26 cellular contexts compared by ENCODE assay signal in genomic region chr18:79906706-79907105, GRCh38. TPM values are rescaled to one million over a fixed set of nuclear protein-coding genes. Genes with fewer than 3 reads are reported as not detected.
A peak's percentile ranks its signal among the peaks of the same experiment; 100 is the strongest.
DNase-seq lines count a peak whose midpoint lies in the region; ATAC-seq, FAIRE-seq and TF ChIP-seq lines count a peak whose summit lies in the region.
"Had no signal": no experiment of that assay in that cellular context is flagged by ENCODE, and none has a peak within 500 bp of the region (broad histone marks: within the 10 kb centered on the region; RNA-seq: fewer than 3 reads in every experiment).

No MANE protein-coding gene starts in this region.

- H3K27me3 Mint-ChIP-seq in T-helper 1 cell treated with Interleukin-12 subunit alpha and Interleukin-12 subunit beta and Interleukin-4 antibody, amounts not matched to agents 30 μg/mL and 1 μg/mL, for 36 hours (ENCODE audit: low read depth): no peaks in the 10 kb centered on the region
- H3K27me3 Mint-ChIP-seq: B cell; CD4-positive, alpha-beta T cell had no signal

- TF ChIP-seq POLR2A in HepG2 (IDR thresholded peaks at IDR 0.05; ENCODE audit: insufficient read depth in 1 of 2, low read depth in 2 of 2, low read length in 2 of 2) (no peak), right lobe of liver (IDR thresholded peaks at IDR 0.05) (no peak), esophagus muscularis mucosa (IDR thresholded peaks at IDR 0.05; ENCODE audit: low read depth) (no peak), gastrocnemius medialis (IDR thresholded peaks at IDR 0.05) (no peak)

- in situ Hi-C loops in HepG2 (cut with HindIII; ENCODE audit: extremely low pct_ligation_motif_present, low pct_unique_long_range_greater_than_20kb): no loop called here
- in situ Hi-C loops in gastrocnemius medialis (cut with MboI; ENCODE audit: low sequenced_read_pairs in 4 of 4): no loop called here

- intact Hi-C loops in HepG2 (cut with micrococcal nuclease; ENCODE audit: unreplicated experiment): no loop called here
- intact Hi-C loops in right lobe of liver (cut with DNase I): no loop called here
- intact Hi-C loops in esophagus muscularis mucosa (cut with DNase I): no loop called here
- intact Hi-C loops in gastrocnemius medialis (cut with DNase I; ENCODE audit: low total_unique reads): no loop called here

- TF ChIP-seq CTCF in HepG2 (CRISPR knock-in tag; IDR thresholded peaks at IDR 0.05): no peak
- TF ChIP-seq CTCF in right lobe of liver (IDR thresholded peaks at IDR 0.05): no peak
- TF ChIP-seq CTCF in esophagus muscularis mucosa (IDR thresholded peaks at IDR 0.05): no peak
- TF ChIP-seq CTCF in gastrocnemius medialis (IDR thresholded peaks at IDR 0.05 in 4 of 5, conservative IDR thresholded peaks at IDR 0.05 in 1 of 5): no peak

- CTCF ChIA-PET in HepG2 (lab: Yijun Ruan, JAX; ENCODE audit: low intra/inter-chr PET ratio, low total read pairs): no interaction called here

- no TSS peak for BruUV-seq in HepG2 (replicated peaks; lab: Mats Ljungman, UMichigan)

- H3K4me2 ChIP-seq in HepG2 (ENCODE audit: low read depth, low read length): no peak overlapping the region
- H3K4me2 ChIP-seq: A549; BLaER1 treated with 17β-estradiol and CSF1 and Interleukin-3, amounts not matched to agents 10 nM and 100 nM had no signal

- H3K36me3 ChIP-seq in HepG2 (replicated peaks in 1 of 2; ENCODE audit: control insufficient read depth in 1 of 2, insufficient read depth in 2 of 2, low read length in 2 of 2) (peaks cover 3 to 18% of the 10 kb centered on the region in 2 experiments; a peak in 3 of 5 replicates), right lobe of liver (peaks cover 0 to 27% (median 8%) of the 10 kb centered on the region in 4 donors), esophagus muscularis mucosa (peaks cover 13 to 42% (median 29%) of the 10 kb centered on the region in 4 donors), gastrocnemius medialis (peaks cover 3 to 26% of the 10 kb centered on the region in 2 donors)

- TF ChIP-seq EP300 in HepG2 (IDR thresholded peaks at IDR 0.05; ENCODE audit: low read depth in 2 of 2, low read length in 2 of 2) (no peak), HepG2 (CRISPR knock-in tag; IDR thresholded peaks at IDR 0.05; ENCODE audit: borderline replicate concordance) (no peak), esophagus muscularis mucosa (IDR thresholded peaks at IDR 0.05) (no peak)

- no peaks in the 10 kb centered on the region for H3K79me2 ChIP-seq in HepG2 (ENCODE audit: insufficient read depth, low read length)

- H3K9ac ChIP-seq in HepG2 (ENCODE audit: insufficient read depth, low read depth, low read length): no peak overlapping the region
- H3K9ac ChIP-seq: BLaER1 treated with 17β-estradiol and CSF1 and Interleukin-3, amounts not matched to agents 10 nM and 100 nM had no signal

- H3K4me3 Mint-ChIP-seq in T-helper 1 cell treated with Interleukin-12 subunit alpha and Interleukin-12 subunit beta and Interleukin-4 antibody, amounts not matched to agents 30 μg/mL and 1 μg/mL, for 36 hours: no peak overlapping the region
- H3K4me3 Mint-ChIP-seq: B cell; CD4-positive, alpha-beta T cell; CD8-positive, alpha-beta T cell had no signal

- H3K4me1 ChIP-seq in HepG2 (ENCODE audit: insufficient read depth, low read length) (no peaks in the 10 kb centered on the region), right lobe of liver (no peaks in the 10 kb centered on the region), esophagus muscularis mucosa (no peaks in the 10 kb centered on the region), gastrocnemius medialis (peaks cover 4 to 10% of the 10 kb centered on the region in 2 donors)
- H3K4me1 ChIP-seq: A549, Caco-2 had no signal

- POLR2A ChIA-PET in HepG2 (lab: Yijun Ruan, JAX): no interaction called here

- no peak for TF ChIP-seq RAD21 in HepG2 (CRISPR knock-in tag; IDR thresholded peaks at IDR 0.05)

- ATAC-seq in HepG2 (no peak), right lobe of liver (no peak), gastrocnemius medialis (no peak)
- ATAC-seq: A549; CD8-positive, alpha-beta T cell had no signal

- peaks cover 30% of the 10 kb centered on the region for H3K36me3 Mint-ChIP-seq in T-helper 1 cell treated with Interleukin-12 subunit alpha and Interleukin-12 subunit beta and Interleukin-4 antibody, amounts not matched to agents 30 μg/mL and 1 μg/mL, for 36 hours (ENCODE audit: low read depth)

- H3K27me3 ChIP-seq in HepG2 (ENCODE audit: control insufficient read depth in 1 of 2, insufficient read depth in 2 of 2, low read length in 2 of 2): no peaks in the 10 kb centered on the region
- no peaks in the 10 kb centered on the region for H3K27me3 ChIP-seq in right lobe of liver
- H3K27me3 ChIP-seq in esophagus muscularis mucosa: no peaks in the 10 kb centered on the region
- H3K27me3 ChIP-seq in gastrocnemius medialis: no peaks in the 10 kb centered on the region
- H3K27me3 ChIP-seq: BLaER1 treated with 17β-estradiol and CSF1 and Interleukin-3, amounts not matched to agents 10 nM and 100 nM had no signal

- H3K9me3 Mint-ChIP-seq in T-helper 1 cell treated with Interleukin-12 subunit alpha and Interleukin-12 subunit beta and Interleukin-4 antibody, amounts not matched to agents 30 μg/mL and 1 μg/mL, for 36 hours: no peaks in the 10 kb centered on the region
- H3K9me3 Mint-ChIP-seq: CD4-positive, alpha-beta T cell; CD8-positive, alpha-beta T cell had no signal

- no peak overlapping the region for H3K27ac ChIP-seq in HepG2 (ENCODE audit: extremely low read length, insufficient read depth, low read length)
- H3K27ac ChIP-seq in right lobe of liver: no peak overlapping the region
- no peak overlapping the region for H3K27ac ChIP-seq in esophagus muscularis mucosa (replicated peaks in 1 of 4)
- no peak overlapping the region for H3K27ac ChIP-seq in gastrocnemius medialis
- H3K27ac ChIP-seq: 22Rv1; A549; BLaER1 treated with 17β-estradiol and CSF1 and Interleukin-3, amounts not matched to agents 10 nM and 100 nM; C4-2B had no signal

- no peak for FAIRE-seq in HepG2 (lab: Jason Lieb, UNC)
- FAIRE-seq: A549, GM12878, GM12892 had no signal

- H3K27ac Mint-ChIP-seq in T-helper 1 cell treated with Interleukin-12 subunit alpha and Interleukin-12 subunit beta and Interleukin-4 antibody, amounts not matched to agents 30 μg/mL and 1 μg/mL, for 36 hours: peak overlapping the region; percentile 65
- H3K27ac Mint-ChIP-seq: B cell; CD4-positive, alpha-beta T cell; CD8-positive, alpha-beta T cell had no signal

- H3K4me3 ChIP-seq in HepG2 (replicated peaks in 1 of 3; ENCODE audit: insufficient read depth in 1 of 3, low read depth in 2 of 3, low read length in 3 of 3): no peak overlapping the region
- H3K4me3 ChIP-seq in right lobe of liver: no peak overlapping the region
- H3K4me3 ChIP-seq in esophagus muscularis mucosa: no peak overlapping the region
- no peak overlapping the region for H3K4me3 ChIP-seq in gastrocnemius medialis
- H3K4me3 ChIP-seq: A549; BLaER1 treated with 17β-estradiol and CSF1 and Interleukin-3, amounts not matched to agents 10 nM and 100 nM; GM12878 had no signal

- no peak for DNase-seq in T-helper 1 cell
- no peak for DNase-seq in HepG2 (ENCODE audit: low spot score)
- no peak for DNase-seq in right lobe of liver
- DNase-seq in esophagus muscularis mucosa (ENCODE audit: extremely low spot score): peak; percentile 70
- DNase-seq in gastrocnemius medialis: no peak
- no peak for DNase-seq in kidney glomerular epithelial cell (lab: John Stamatoyannopoulos, UW)
- DNase-seq: AML-193; Caco-2; Calu3; CD4-positive, alpha-beta T cell; DMS 273 treated with DMSO at 0.1 percent for 48 hours; DMS153; DMS53; DMS79; DND-41; EL; GDM1 had no signal

- WGBS in HepG2 (ENCODE audit: low lambda C conversion rate): 100% methylated on average over 2 of the region's 2 CpGs
- 94% methylated on average over 2 of the region's 2 CpGs for WGBS in right lobe of liver (ENCODE audit: insufficient coverage, low coverage, low lambda C conversion rate, missing lambda C conversion rate)
- WGBS in esophagus muscularis mucosa: 98% methylated on average over 2 of the region's 2 CpGs

- peaks cover 6% of the 10 kb centered on the region for H3K4me1 Mint-ChIP-seq in T-helper 1 cell treated with Interleukin-12 subunit alpha and Interleukin-12 subunit beta and Interleukin-4 antibody, amounts not matched to agents 30 μg/mL and 1 μg/mL, for 36 hours (ENCODE audit: low read depth)

- H2AFZ ChIP-seq in HepG2 (ENCODE audit: low read length): no peak overlapping the region

- H3K9me3 ChIP-seq in HepG2 (ENCODE audit: low read length): no peaks in the 10 kb centered on the region
- H3K9me3 ChIP-seq in right lobe of liver: no peaks in the 10 kb centered on the region
- H3K9me3 ChIP-seq in esophagus muscularis mucosa: no peaks in the 10 kb centered on the region
- no peaks in the 10 kb centered on the region for H3K9me3 ChIP-seq in gastrocnemius medialis
- H3K9me3 ChIP-seq: A549, Caco-2 had no signal

- peaks cover 15% of the 10 kb centered on the region; the same call in 1 of the 2 replicates for H4K20me1 ChIP-seq in HepG2 (ENCODE audit: insufficient read depth, low read length)

RNA-seq across cellular contexts. Expression of gene SLC66A2, which starts 44.7 kb away (rescaled TPM):
- total RNA-seq in HepG2 (2016; rRNA removed; fragmentation: Illumina TruSeq; extraction: Trizol): 30.3 and 41.9 TPM in 2 replicates
- 40.5 and 40.6 TPM in 2 replicates for total RNA-seq in HepG2 (2016; cell fraction: cytosol; rRNA removed; fragmentation: Illumina TruSeq; extraction: Trizol; ENCODE audit: low read depth)
- total RNA-seq in HepG2 (2016; cell fraction: insoluble cytoplasmic fraction; rRNA removed; fragmentation: Illumina TruSeq; extraction: Trizol): 29.0 and 42.7 TPM in 2 replicates
- 74.6 and 79.6 TPM in 2 replicates for total RNA-seq in HepG2 (2016; cell fraction: membrane; rRNA removed; fragmentation: Illumina TruSeq; extraction: Trizol)
- total RNA-seq in HepG2 (2016; cell fraction: nucleus; rRNA removed; fragmentation: Illumina TruSeq; extraction: Trizol): 24.3 and 28.3 TPM in 2 replicates
- 33.5 and 62.5 TPM in 2 replicates for polyA plus RNA-seq in HepG2 (2011; rRNA removed)
- polyA plus RNA-seq in HepG2 (2011; cell fraction: cytosol; rRNA removed): 56.8 and 67.4 TPM in 2 replicates
- polyA plus RNA-seq in HepG2 (2011; cell fraction: nucleus; rRNA removed): 84.2 and 87.0 TPM in 2 replicates
- polyA plus RNA-seq in HepG2 (2012): 46.8 and 62.2 TPM in 2 replicates
- polyA plus RNA-seq in HepG2 (2016; cell fraction: cytosol; fragmentation: Illumina TruSeq; extraction: Trizol; ENCODE audit: low read depth): 45.1 and 50.9 TPM in 2 replicates
- 33.6 and 33.8 TPM in 2 replicates for polyA plus RNA-seq in HepG2 (2016; cell fraction: insoluble cytoplasmic fraction; fragmentation: Illumina TruSeq; extraction: Trizol; ENCODE audit: low read depth)
- 69.1 and 69.7 TPM in 2 replicates for polyA plus RNA-seq in HepG2 (2016; cell fraction: membrane; fragmentation: Illumina TruSeq; extraction: Trizol; ENCODE audit: low read depth)
- 43.3 and 46.8 TPM in 2 replicates for polyA plus RNA-seq in HepG2 (2016; cell fraction: nucleus; fragmentation: Illumina TruSeq; extraction: Trizol; ENCODE audit: insufficient read depth, low read depth)
- 19.8 and 109 TPM in 2 replicates for polyA minus RNA-seq in HepG2 (2011; rRNA and poly(A)+ RNA removed; ENCODE audit: low replicate concordance)
- polyA minus RNA-seq in HepG2 (2011; cell fraction: cytosol; rRNA and poly(A)+ RNA removed): 28.8 and 32.5 TPM in 2 replicates
- polyA minus RNA-seq in HepG2 (2011; cell fraction: nucleus; rRNA and poly(A)+ RNA removed): 27.0 and 33.3 TPM in 2 replicates
- total RNA-seq in right lobe of liver: 100 to 1,000 TPM in 3 of 6 experiments, 10 to 100 TPM in 3; 61.6 to 140 (median 95.8) TPM
- total RNA-seq in esophagus muscularis mucosa: 10 to 100 TPM; 27.0 to 46.4 (median 41.5) TPM
- total RNA-seq in gastrocnemius medialis: 100 to 1,000 TPM in 2 of 4 donors, 10 to 100 TPM in 2; 43.3 to 121 (median 107) TPM

RNA-seq across cellular contexts. Expression of gene HSBP1L1, which starts 57.7 kb away (rescaled TPM):
- 15.3 and 22.6 TPM in 2 replicates for total RNA-seq in HepG2 (2016; rRNA removed; fragmentation: Illumina TruSeq; extraction: Trizol)
- total RNA-seq in HepG2 (2016; cell fraction: cytosol; rRNA removed; fragmentation: Illumina TruSeq; extraction: Trizol; ENCODE audit: low read depth): 28.9 and 34.1 TPM in 2 replicates
- total RNA-seq in HepG2 (2016; cell fraction: insoluble cytoplasmic fraction; rRNA removed; fragmentation: Illumina TruSeq; extraction: Trizol): 13.5 and 21.2 TPM in 2 replicates
- 33.2 and 40.1 TPM in 2 replicates for total RNA-seq in HepG2 (2016; cell fraction: membrane; rRNA removed; fragmentation: Illumina TruSeq; extraction: Trizol)
- total RNA-seq in HepG2 (2016; cell fraction: nucleus; rRNA removed; fragmentation: Illumina TruSeq; extraction: Trizol): 17.7 and 20.7 TPM in 2 replicates
- polyA plus RNA-seq in HepG2 (2011; rRNA removed): 41.2 and 45.1 TPM in 2 replicates
- polyA plus RNA-seq in HepG2 (2011; cell fraction: cytosol; rRNA removed): 28.0 and 28.5 TPM in 2 replicates
- 34.3 and 53.2 TPM in 2 replicates for polyA plus RNA-seq in HepG2 (2011; cell fraction: nucleus; rRNA removed)
- polyA plus RNA-seq in HepG2 (2012): 26.1 and 32.6 TPM in 2 replicates
- 36.8 and 50.0 TPM in 2 replicates for polyA plus RNA-seq in HepG2 (2016; cell fraction: cytosol; fragmentation: Illumina TruSeq; extraction: Trizol; ENCODE audit: low read depth)
- 17.9 and 18.7 TPM in 2 replicates for polyA plus RNA-seq in HepG2 (2016; cell fraction: insoluble cytoplasmic fraction; fragmentation: Illumina TruSeq; extraction: Trizol; ENCODE audit: low read depth)
- 33.7 and 42.5 TPM in 2 replicates for polyA plus RNA-seq in HepG2 (2016; cell fraction: membrane; fragmentation: Illumina TruSeq; extraction: Trizol; ENCODE audit: low read depth)
- 68.0 and 69.5 TPM in 2 replicates for polyA plus RNA-seq in HepG2 (2016; cell fraction: nucleus; fragmentation: Illumina TruSeq; extraction: Trizol; ENCODE audit: insufficient read depth, low read depth)
- 4.1 and 8.6 TPM in 2 replicates for polyA minus RNA-seq in HepG2 (2011; rRNA and poly(A)+ RNA removed; ENCODE audit: low replicate concordance)
- 5.3 and 7.9 TPM in 2 replicates for polyA minus RNA-seq in HepG2 (2011; cell fraction: cytosol; rRNA and poly(A)+ RNA removed)
- polyA minus RNA-seq in HepG2 (2011; cell fraction: nucleus; rRNA and poly(A)+ RNA removed): 23.3 and 28.1 TPM in 2 replicates
- total RNA-seq in right lobe of liver: 10 to 100 TPM; 16.8 to 35.1 (median 23.7) TPM
- total RNA-seq in esophagus muscularis mucosa: 1 to 10 TPM; 4.6 to 7.2 (median 6.6) TPM
- 10 to 100 TPM in 1 of 4 donors, 1 to 10 TPM in 2, under 1 TPM in 1; 0.94 to 13.4 (median 6.9) TPM for total RNA-seq in gastrocnemius medialis
